In the genomic region with DNA sequence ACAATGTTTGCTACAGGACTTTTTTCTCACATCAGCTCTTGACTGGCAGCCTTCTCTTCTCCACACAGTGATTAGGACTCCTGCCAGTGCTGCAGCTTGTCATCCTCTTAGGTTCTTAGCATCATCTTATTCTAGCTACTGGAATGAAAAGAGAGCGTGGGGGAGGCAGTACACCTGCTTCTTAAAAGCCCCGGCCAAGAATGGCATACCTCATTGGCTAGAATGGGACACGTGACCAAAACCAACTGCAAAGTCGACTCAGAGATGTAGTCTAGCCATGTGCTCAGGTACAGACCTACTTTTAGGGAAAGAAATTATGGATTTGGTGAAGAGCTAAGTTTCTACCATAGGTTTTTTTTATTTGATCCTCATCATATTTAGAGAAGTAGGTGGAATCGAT, we compare ENCODE assay signal across 2 cellular contexts.
TF ChIP-seq lines count a peak whose summit lies in the region.

No MANE protein-coding gene starts in this region.

TF ChIP-seq in SK-N-SH, 30 proteins besides CTCF, POLR2A, EP300 and RAD21 (continued from another document):
- TF ChIP-seq, protein P1, sequence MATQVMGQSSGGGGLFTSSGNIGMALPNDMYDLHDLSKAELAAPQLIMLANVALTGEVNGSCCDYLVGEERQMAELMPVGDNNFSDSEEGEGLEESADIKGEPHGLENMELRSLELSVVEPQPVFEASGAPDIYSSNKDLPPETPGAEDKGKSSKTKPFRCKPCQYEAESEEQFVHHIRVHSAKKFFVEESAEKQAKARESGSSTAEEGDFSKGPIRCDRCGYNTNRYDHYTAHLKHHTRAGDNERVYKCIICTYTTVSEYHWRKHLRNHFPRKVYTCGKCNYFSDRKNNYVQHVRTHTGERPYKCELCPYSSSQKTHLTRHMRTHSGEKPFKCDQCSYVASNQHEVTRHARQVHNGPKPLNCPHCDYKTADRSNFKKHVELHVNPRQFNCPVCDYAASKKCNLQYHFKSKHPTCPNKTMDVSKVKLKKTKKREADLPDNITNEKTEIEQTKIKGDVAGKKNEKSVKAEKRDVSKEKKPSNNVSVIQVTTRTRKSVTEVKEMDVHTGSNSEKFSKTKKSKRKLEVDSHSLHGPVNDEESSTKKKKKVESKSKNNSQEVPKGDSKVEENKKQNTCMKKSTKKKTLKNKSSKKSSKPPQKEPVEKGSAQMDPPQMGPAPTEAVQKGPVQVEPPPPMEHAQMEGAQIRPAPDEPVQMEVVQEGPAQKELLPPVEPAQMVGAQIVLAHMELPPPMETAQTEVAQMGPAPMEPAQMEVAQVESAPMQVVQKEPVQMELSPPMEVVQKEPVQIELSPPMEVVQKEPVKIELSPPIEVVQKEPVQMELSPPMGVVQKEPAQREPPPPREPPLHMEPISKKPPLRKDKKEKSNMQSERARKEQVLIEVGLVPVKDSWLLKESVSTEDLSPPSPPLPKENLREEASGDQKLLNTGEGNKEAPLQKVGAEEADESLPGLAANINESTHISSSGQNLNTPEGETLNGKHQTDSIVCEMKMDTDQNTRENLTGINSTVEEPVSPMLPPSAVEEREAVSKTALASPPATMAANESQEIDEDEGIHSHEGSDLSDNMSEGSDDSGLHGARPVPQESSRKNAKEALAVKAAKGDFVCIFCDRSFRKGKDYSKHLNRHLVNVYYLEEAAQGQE (IDR thresholded peaks at IDR 0.05; ENCODE audit: low read depth, low read length) = no peak
- no peak for TF ChIP-seq TCF12 (IDR thresholded peaks at IDR 0.05)
- TF ChIP-seq, protein P2, sequence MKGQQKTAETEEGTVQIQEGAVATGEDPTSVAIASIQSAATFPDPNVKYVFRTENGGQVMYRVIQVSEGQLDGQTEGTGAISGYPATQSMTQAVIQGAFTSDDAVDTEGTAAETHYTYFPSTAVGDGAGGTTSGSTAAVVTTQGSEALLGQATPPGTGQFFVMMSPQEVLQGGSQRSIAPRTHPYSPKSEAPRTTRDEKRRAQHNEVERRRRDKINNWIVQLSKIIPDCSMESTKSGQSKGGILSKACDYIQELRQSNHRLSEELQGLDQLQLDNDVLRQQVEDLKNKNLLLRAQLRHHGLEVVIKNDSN (IDR thresholded peaks at IDR 0.05; ENCODE audit: borderline replicate concordance, low read depth) = peak; percentile 45; the same call in 1 of the 2 replicates
- no peak for TF ChIP-seq TEAD4 (IDR thresholded peaks at IDR 0.05; ENCODE audit: borderline replicate concordance, insufficient read depth)
TF ChIP-seq in SK-N-SH: peak in this region for 1.

TF ChIP-seq in SK-N-SH treated with all-trans-retinoic acid at 6 μM for 48 hours, 23 proteins besides CTCF, POLR2A, EP300 and RAD21 (continued from another document):
- no peak for TF ChIP-seq OSR1 (CRISPR knock-in tag; IDR thresholded peaks at IDR 0.05)
- TF ChIP-seq ESRRG (CRISPR knock-in tag; IDR thresholded peaks at IDR 0.05) = no peak
- TF ChIP-seq RARB (CRISPR knock-in tag; IDR thresholded peaks at IDR 0.05) = no peak
- TF ChIP-seq ZNF8 (CRISPR knock-in tag; IDR thresholded peaks at IDR 0.05) = no peak
- TF ChIP-seq, protein P3, sequence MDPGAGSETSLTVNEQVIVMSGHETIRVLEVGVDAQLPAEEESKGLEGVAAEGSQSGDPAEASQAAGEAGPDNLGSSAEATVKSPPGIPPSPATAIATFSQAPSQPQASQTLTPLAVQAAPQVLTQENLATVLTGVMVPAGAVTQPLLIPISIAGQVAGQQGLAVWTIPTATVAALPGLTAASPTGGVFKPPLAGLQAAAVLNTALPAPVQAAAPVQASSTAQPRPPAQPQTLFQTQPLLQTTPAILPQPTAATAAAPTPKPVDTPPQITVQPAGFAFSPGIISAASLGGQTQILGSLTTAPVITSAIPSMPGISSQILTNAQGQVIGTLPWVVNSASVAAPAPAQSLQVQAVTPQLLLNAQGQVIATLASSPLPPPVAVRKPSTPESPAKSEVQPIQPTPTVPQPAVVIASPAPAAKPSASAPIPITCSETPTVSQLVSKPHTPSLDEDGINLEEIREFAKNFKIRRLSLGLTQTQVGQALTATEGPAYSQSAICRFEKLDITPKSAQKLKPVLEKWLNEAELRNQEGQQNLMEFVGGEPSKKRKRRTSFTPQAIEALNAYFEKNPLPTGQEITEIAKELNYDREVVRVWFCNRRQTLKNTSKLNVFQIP (CRISPR knock-in tag; IDR thresholded peaks at IDR 0.05; ENCODE audit: borderline replicate concordance, low read depth) = no peak
- TF ChIP-seq PPARA (CRISPR knock-in tag; IDR thresholded peaks at IDR 0.05; ENCODE audit: borderline replicate concordance) = no peak
- TF ChIP-seq, protein P4, sequence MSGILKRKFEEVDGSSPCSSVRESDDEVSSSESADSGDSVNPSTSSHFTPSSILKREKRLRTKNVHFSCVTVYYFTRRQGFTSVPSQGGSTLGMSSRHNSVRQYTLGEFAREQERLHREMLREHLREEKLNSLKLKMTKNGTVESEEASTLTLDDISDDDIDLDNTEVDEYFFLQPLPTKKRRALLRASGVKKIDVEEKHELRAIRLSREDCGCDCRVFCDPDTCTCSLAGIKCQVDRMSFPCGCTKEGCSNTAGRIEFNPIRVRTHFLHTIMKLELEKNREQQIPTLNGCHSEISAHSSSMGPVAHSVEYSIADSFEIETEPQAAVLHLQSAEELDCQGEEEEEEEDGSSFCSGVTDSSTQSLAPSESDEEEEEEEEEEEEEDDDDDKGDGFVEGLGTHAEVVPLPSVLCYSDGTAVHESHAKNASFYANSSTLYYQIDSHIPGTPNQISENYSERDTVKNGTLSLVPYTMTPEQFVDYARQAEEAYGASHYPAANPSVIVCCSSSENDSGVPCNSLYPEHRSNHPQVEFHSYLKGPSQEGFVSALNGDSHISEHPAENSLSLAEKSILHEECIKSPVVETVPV (CRISPR knock-in tag; IDR thresholded peaks at IDR 0.05) = no peak
- TF ChIP-seq, protein P5, sequence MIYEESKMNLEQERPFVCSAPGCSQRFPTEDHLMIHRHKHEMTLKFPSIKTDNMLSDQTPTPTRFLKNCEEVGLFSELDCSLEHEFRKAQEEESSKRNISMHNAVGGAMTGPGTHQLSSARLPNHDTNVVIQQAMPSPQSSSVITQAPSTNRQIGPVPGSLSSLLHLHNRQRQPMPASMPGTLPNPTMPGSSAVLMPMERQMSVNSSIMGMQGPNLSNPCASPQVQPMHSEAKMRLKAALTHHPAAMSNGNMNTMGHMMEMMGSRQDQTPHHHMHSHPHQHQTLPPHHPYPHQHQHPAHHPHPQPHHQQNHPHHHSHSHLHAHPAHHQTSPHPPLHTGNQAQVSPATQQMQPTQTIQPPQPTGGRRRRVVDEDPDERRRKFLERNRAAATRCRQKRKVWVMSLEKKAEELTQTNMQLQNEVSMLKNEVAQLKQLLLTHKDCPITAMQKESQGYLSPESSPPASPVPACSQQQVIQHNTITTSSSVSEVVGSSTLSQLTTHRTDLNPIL (CRISPR knock-in tag; IDR thresholded peaks at IDR 0.05; ENCODE audit: low read depth) = no peak
- TF ChIP-seq ZFP30 (CRISPR knock-in tag; IDR thresholded peaks at IDR 0.05) = no peak
- TF ChIP-seq ISL1 (CRISPR knock-in tag; IDR thresholded peaks at IDR 0.05) = no peak
- no peak for TF ChIP-seq GLIS3 (CRISPR knock-in tag; IDR thresholded peaks at IDR 0.05)
- TF ChIP-seq CSDC2 (CRISPR knock-in tag; IDR thresholded peaks at IDR 0.05) = no peak
- no peak for TF ChIP-seq ARNTL (CRISPR knock-in tag; IDR thresholded peaks at IDR 0.05; ENCODE audit: borderline replicate concordance, low read depth)
- TF ChIP-seq ZC3H10 (CRISPR knock-in tag; IDR thresholded peaks at IDR 0.05) = no peak
- no peak for TF ChIP-seq BACH2 (CRISPR knock-in tag; IDR thresholded peaks at IDR 0.05; ENCODE audit: borderline replicate concordance)
- no peak for TF ChIP-seq ZNF70 (CRISPR knock-in tag; IDR thresholded peaks at IDR 0.05)
- no peak for TF ChIP-seq ZFP3 (CRISPR knock-in tag; IDR thresholded peaks at IDR 0.05)
- no peak for TF ChIP-seq ZNF565 (CRISPR knock-in tag; conservative IDR thresholded peaks at IDR 0.05; ENCODE audit: low read depth)
